11 cellular contexts compared by ENCODE assay signal in genomic region chr5:62791059-62791458, GRCh38.
DNase-seq lines count a peak whose midpoint lies in the region; ATAC-seq and TF ChIP-seq lines count a peak whose summit lies in the region.
"Had no signal": no experiment of that assay in that cellular context is flagged by ENCODE, and none has a peak within 500 bp of the region (broad histone marks: within the 10 kb centered on the region; RNA-seq: fewer than 3 reads in every experiment).

No MANE protein-coding gene starts in this region.

- no peaks in the 10 kb centered on the region; the same call in 1 of the 3 replicates for H3K9me3 Mint-ChIP-seq in GM23338
- H3K9me3 Mint-ChIP-seq: activated CD4-positive, alpha-beta memory T cell treated with anti-CD3 and anti-CD28 coated beads, Interleukin-2, amount 10 ng/mL, durations not matched to agents 7 days and 5 days had no signal

- no peaks in the 10 kb centered on the region for H3K4me1 Mint-ChIP-seq in GM23338
- H3K4me1 Mint-ChIP-seq: activated CD4-positive, alpha-beta memory T cell treated with anti-CD3 and anti-CD28 coated beads, Interleukin-2, amount 10 ng/mL, durations not matched to agents 7 days and 5 days had no signal

- H3K36me3 Mint-ChIP-seq in GM23338 (ENCODE audit: low read depth): no peaks in the 10 kb centered on the region

- H3K4me3 Mint-ChIP-seq in GM23338: no peak overlapping the region
- H3K4me3 Mint-ChIP-seq: activated CD4-positive, alpha-beta memory T cell treated with anti-CD3 and anti-CD28 coated beads, Interleukin-2, amount 10 ng/mL, durations not matched to agents 7 days and 5 days had no signal

- H3K27ac ChIP-seq in GM23338 (ENCODE audit: low read depth) (no peak overlapping the region), hepatocyte (no peak overlapping the region)
- H3K27ac ChIP-seq: ascending aorta had no signal

- H3K36me3 ChIP-seq in BE2C (no peaks in the 10 kb centered on the region), GM23338 (ENCODE audit: insufficient read depth) (no peaks in the 10 kb centered on the region), hepatocyte (replicated peaks; ENCODE audit: insufficient read depth, low read depth) (no peaks in the 10 kb centered on the region)
- H3K36me3 ChIP-seq: ascending aorta had no signal

- ATAC-seq in GM23338 (peak; percentile 41; the same call in 2 of the 3 replicates), GM21576 (IDR thresholded peaks at IDR 0.05; ENCODE audit: unreplicated experiment) (no peak)

- H3K4me1 ChIP-seq in BE2C: no peaks in the 10 kb centered on the region
- H3K4me1 ChIP-seq in GM23338 (ENCODE audit: insufficient read depth): no peaks in the 10 kb centered on the region
- H3K4me1 ChIP-seq in hepatocyte (ENCODE audit: insufficient read depth): no peaks in the 10 kb centered on the region
- H3K4me1 ChIP-seq: ascending aorta had no signal

- H3K9me3 ChIP-seq in BE2C (no peaks in the 10 kb centered on the region), hepatocyte (ENCODE audit: low read depth) (no peaks in the 10 kb centered on the region)
- H3K9me3 ChIP-seq: ascending aorta had no signal

- no peaks in the 10 kb centered on the region for H3K27me3 ChIP-seq in BE2C
- H3K27me3 ChIP-seq in GM23338 (ENCODE audit: insufficient read depth): no peaks in the 10 kb centered on the region
- no peaks in the 10 kb centered on the region for H3K27me3 ChIP-seq in hepatocyte
- H3K27me3 ChIP-seq: ascending aorta had no signal

- no peaks in the 10 kb centered on the region for H3F3A ChIP-seq in GM23338 (replicated peaks; ENCODE audit: low read depth)

- H3K79me2 ChIP-seq in GM23338 (replicated peaks; ENCODE audit: insufficient read depth): no peaks in the 10 kb centered on the region
- no peaks in the 10 kb centered on the region for H3K79me2 ChIP-seq in hepatocyte

- H3K4me3 ChIP-seq in BE2C (ENCODE audit: low read depth, low read length) (no peak overlapping the region), GM23338 (no peak overlapping the region), hepatocyte (no peak overlapping the region)
- H3K4me3 ChIP-seq: ascending aorta had no signal

- H3K4me2 ChIP-seq in GM23338 (no peak overlapping the region), hepatocyte (no peak overlapping the region)

- TF ChIP-seq CTCF in BE2C (IDR thresholded peaks at IDR 0.05; ENCODE audit: low read depth, low read length) (peak; percentile 54), GM23338 (conservative IDR thresholded peaks at IDR 0.05; ENCODE audit: low read depth in 2 of 2) (peak; percentile 61 to 67), hepatocyte (IDR thresholded peaks at IDR 0.05; ENCODE audit: poor library complexity) (peak; percentile 39)

- H4K20me1 ChIP-seq in GM23338 (replicated peaks; ENCODE audit: insufficient read depth) (no peaks in the 10 kb centered on the region), hepatocyte (ENCODE audit: insufficient read depth, poor library complexity, severe bottlenecking) (no peaks in the 10 kb centered on the region)

- 63% methylated on average over 2 of the region's 2 CpGs for WGBS in hepatocyte (ENCODE audit: low lambda C conversion rate, missing lambda C conversion rate)

- H3K27me3 Mint-ChIP-seq in GM23338 (ENCODE audit: insufficient read depth, low read depth, poor library complexity): peaks cover 2% of the 10 kb centered on the region

- DNase-seq in BE2C (no peak), GM23338 (ENCODE audit: low spot score) (peak; percentile 47), RPMI7951 (ENCODE audit: low read depth) (peak; percentile 3), hepatocyte (ENCODE audit: low spot score) (peak; percentile 16), NOMO-1 treated with dmso at 0.1 percent for 144 hours (lab: John Stamatoyannopoulos, UW; ENCODE audit: unreplicated experiment) (no peak), globus pallidus (ENCODE audit: low spot score) (no peak), activated gamma-delta T cell treated with Interleukin-2 at 50 U/mL for 16 hours (no peak)
- DNase-seq: activated CD4-positive, alpha-beta memory T cell treated with anti-CD3 and anti-CD28 coated beads, Interleukin-2, amount 10 ng/mL, durations not matched to agents 7 days and 5 days; DMS79 had no signal

- H3K9me2 ChIP-seq in GM23338 (ENCODE audit: insufficient read depth) (no peaks in the 10 kb centered on the region), hepatocyte (replicated peaks; ENCODE audit: insufficient read depth) (no peaks in the 10 kb centered on the region)

- no peak overlapping the region for H3K27ac Mint-ChIP-seq in GM23338
- H3K27ac Mint-ChIP-seq: activated CD4-positive, alpha-beta memory T cell treated with anti-CD3 and anti-CD28 coated beads, Interleukin-2, amount 10 ng/mL, durations not matched to agents 7 days and 5 days had no signal

- no peak overlapping the region for H2AFZ ChIP-seq in GM23338
- no peak overlapping the region for H2AFZ ChIP-seq in hepatocyte

TF ChIP-seq in GM23338, 12 proteins besides CTCF, POLR2A, EP300 and RAD21:
- no peak for TF ChIP-seq STAT1 (IDR thresholded peaks at IDR 0.05; ENCODE audit: unreplicated experiment)

Comparison
In these comparisons a context has a peak if more than half of its experiments do, and no peak if none do; other contexts are left out.
1. DNase-seq: peak in GM23338 (single experiment), RPMI7951 (single experiment) and hepatocyte (single experiment); none in BE2C (single experiment), NOMO-1 treated with dmso at 0.1 percent for 144 hours (single experiment), globus pallidus (single experiment) and activated gamma-delta T cell treated with Interleukin-2 at 50 U/mL for 16 hours (single experiment).
2. Peak in every context shown above with its lines, with median percentiles within 50 percentile points of each other: CTCF ChIP-seq.